8 cellular contexts compared by ENCODE assay signal in genomic region chr7:32670105-32670504, GRCh38.
A peak's percentile ranks its signal among the peaks of the same experiment; 100 is the strongest.
DNase-seq lines count a peak whose midpoint lies in the region; ATAC-seq, FAIRE-seq and TF ChIP-seq lines count a peak whose summit lies in the region.

No MANE protein-coding gene starts in this region.

- H3K27ac Mint-ChIP-seq in nephron progenitor cell = peak overlapping the region; percentile 87
- H3K27ac Mint-ChIP-seq in CD14-positive monocyte = no peak overlapping the region

- FAIRE-seq in colon (lab: Jason Lieb, UNC) = peak; percentile 55

- no peak for ATAC-seq in HG02885 (IDR thresholded peaks at IDR 0.05; ENCODE audit: poor library complexity, unreplicated experiment)

- intact Hi-C loops in CD14-positive monocyte (cut with micrococcal nuclease) = no loop called here

- DNase-seq in Daoy (ENCODE audit: low read depth) (peak; percentile 95), NCI-H146 treated with DMSO at 0.1 percent for 48 hours (lab: John Stamatoyannopoulos, UW; ENCODE audit: unreplicated experiment) (peak; percentile 21), nephron progenitor cell (no peak), CD14-positive monocyte (ENCODE audit: low spot score) (no peak), DMS 273 treated with DMSO at 0.1 percent for 48 hours (lab: John Stamatoyannopoulos, UW) (no peak)
- no peak for DNase-seq in stimulated activated CD4-positive, alpha-beta T cell treated with anti-CD3 and anti-CD28 coated beads, Interleukin-4, amount 100 ng/mL, for 24 hours

- H3K4me3 Mint-ChIP-seq in nephron progenitor cell (no peak overlapping the region), CD14-positive monocyte (no peak overlapping the region)

- H3K27me3 Mint-ChIP-seq in nephron progenitor cell (ENCODE audit: low read depth, poor library complexity) (peaks cover 5% of the 10 kb centered on the region), CD14-positive monocyte (ENCODE audit: low read depth in 3 of 3) (no peaks in the 10 kb centered on the region)

- H3K4me1 Mint-ChIP-seq in nephron progenitor cell (peaks cover 26% of the 10 kb centered on the region), CD14-positive monocyte (no peaks in the 10 kb centered on the region)

- H3K36me3 Mint-ChIP-seq in nephron progenitor cell (ENCODE audit: low read depth) = peaks cover 52% of the 10 kb centered on the region
- no peaks in the 10 kb centered on the region for H3K36me3 Mint-ChIP-seq in CD14-positive monocyte

- H3K9me3 Mint-ChIP-seq in nephron progenitor cell (peaks cover 29% of the 10 kb centered on the region), CD14-positive monocyte (peaks cover 2 to 7% (median 4%) of the 10 kb centered on the region in 7 donors)

- no peak for TF ChIP-seq CTCF in nephron progenitor cell (IDR thresholded peaks at IDR 0.05)
- no peak for TF ChIP-seq CTCF in CD14-positive monocyte (IDR thresholded peaks at IDR 0.05)

Comparison
In these comparisons a context has a peak if more than half of its experiments do, and no peak if none do; other contexts are left out.
1. DNase-seq: peak in Daoy (single experiment) and NCI-H146 treated with DMSO at 0.1 percent for 48 hours (single experiment); none in nephron progenitor cell (single experiment), CD14-positive monocyte (single experiment), DMS 273 treated with DMSO at 0.1 percent for 48 hours (single experiment) and stimulated activated CD4-positive, alpha-beta T cell treated with anti-CD3 and anti-CD28 coated beads, Interleukin-4, amount 100 ng/mL, for 24 hours (single experiment).